In the genomic region with DNA sequence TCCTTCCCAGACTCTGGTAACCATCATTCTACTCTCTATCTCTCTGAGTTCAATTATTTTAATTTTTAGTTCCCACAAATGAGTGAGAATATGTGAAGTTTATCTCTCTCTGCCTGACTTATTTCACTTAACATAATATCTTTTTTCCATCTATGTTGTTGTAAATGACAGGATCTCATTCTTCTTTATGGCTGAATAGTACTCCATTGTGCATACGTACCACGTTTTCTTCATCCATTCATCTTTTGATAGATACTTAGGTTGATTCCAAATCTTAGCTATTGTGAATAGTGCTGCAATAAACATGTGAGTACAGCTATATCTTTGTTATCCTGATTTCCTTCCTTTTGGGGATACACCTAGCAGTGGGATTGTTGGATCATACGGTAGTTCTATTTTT, we compare ENCODE assay signal across 1 cellular context.
TF ChIP-seq lines count a peak whose summit lies in the region.

No MANE protein-coding gene starts in this region.

TF ChIP-seq in SK-N-SH, 30 proteins besides CTCF, POLR2A, EP300 and RAD21 (continued from another document):
- TF ChIP-seq, protein P1, sequence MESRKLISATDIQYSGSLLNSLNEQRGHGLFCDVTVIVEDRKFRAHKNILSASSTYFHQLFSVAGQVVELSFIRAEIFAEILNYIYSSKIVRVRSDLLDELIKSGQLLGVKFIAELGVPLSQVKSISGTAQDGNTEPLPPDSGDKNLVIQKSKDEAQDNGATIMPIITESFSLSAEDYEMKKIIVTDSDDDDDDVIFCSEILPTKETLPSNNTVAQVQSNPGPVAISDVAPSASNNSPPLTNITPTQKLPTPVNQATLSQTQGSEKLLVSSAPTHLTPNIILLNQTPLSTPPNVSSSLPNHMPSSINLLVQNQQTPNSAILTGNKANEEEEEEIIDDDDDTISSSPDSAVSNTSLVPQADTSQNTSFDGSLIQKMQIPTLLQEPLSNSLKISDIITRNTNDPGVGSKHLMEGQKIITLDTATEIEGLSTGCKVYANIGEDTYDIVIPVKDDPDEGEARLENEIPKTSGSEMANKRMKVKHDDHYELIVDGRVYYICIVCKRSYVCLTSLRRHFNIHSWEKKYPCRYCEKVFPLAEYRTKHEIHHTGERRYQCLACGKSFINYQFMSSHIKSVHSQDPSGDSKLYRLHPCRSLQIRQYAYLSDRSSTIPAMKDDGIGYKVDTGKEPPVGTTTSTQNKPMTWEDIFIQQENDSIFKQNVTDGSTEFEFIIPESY (IDR thresholded peaks at IDR 0.05; ENCODE audit: borderline replicate concordance, low read depth), result no peak
